Comparison of ENCODE assay signal across 21 cellular contexts in the genomic region with DNA sequence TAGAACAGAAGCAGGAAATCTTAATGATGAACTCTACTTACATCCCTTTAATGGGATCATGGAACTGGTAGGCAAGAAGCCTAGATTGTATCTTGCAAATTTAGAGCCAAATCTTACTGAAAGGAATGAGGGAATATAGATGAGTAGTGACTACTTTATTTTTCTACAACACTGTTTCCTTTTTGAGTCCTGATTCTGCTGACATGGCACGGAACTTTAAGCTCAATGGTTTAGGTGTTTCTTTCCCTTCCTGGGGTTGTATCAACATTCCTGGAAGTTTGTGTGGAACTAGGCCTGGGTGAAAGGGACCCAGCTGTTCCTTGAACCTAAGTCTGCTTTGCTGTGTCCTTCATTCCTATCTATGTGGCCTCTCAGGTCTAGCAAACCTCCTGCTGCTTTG.
A peak's percentile ranks its signal among the peaks of the same experiment; 100 is the strongest.
DNase-seq lines count a peak whose midpoint lies in the region; ATAC-seq, FAIRE-seq and TF ChIP-seq lines count a peak whose summit lies in the region.
"Had no signal": no experiment of that assay in that cellular context is flagged by ENCODE, and none has a peak within 500 bp of the region (broad histone marks: within the 10 kb centered on the region; RNA-seq: fewer than 3 reads in every experiment).

No MANE protein-coding gene starts in this region.

- no peaks in the 10 kb centered on the region for H3K79me2 ChIP-seq in HepG2 (ENCODE audit: insufficient read depth, low read length)
- no peaks in the 10 kb centered on the region for H3K79me2 ChIP-seq in DND-41 (ENCODE audit: insufficient read depth, low read length)

- peak overlapping the region; percentile 37 for H2AFZ ChIP-seq in HepG2 (ENCODE audit: low read length)
- H2AFZ ChIP-seq in DND-41 (ENCODE audit: low read depth, low read length), result peak overlapping the region; percentile 33; the same call in 1 of the 2 replicates

- H3K4me2 ChIP-seq in HepG2 (ENCODE audit: low read depth, low read length) (no peak overlapping the region), DND-41 (ENCODE audit: insufficient read depth, low read length) (no peak overlapping the region)

- no TSS peak for BruUV-seq in HepG2 (replicated peaks; lab: Mats Ljungman, UMichigan)

- no peaks in the 10 kb centered on the region for H3K4me1 ChIP-seq in HepG2 (ENCODE audit: insufficient read depth, low read length)
- H3K4me1 ChIP-seq in right lobe of liver, result no peaks in the 10 kb centered on the region
- peaks cover 47% of the 10 kb centered on the region for H3K4me1 ChIP-seq in DND-41 (ENCODE audit: insufficient read depth, low read length)

- POLR2A ChIA-PET in HepG2 (lab: Yijun Ruan, JAX), result no interaction called here

- FAIRE-seq in HepG2 (lab: Jason Lieb, UNC), result no peak
- FAIRE-seq: G401.6, GM12891, GM19239 had no signal

- CTCF ChIA-PET in HepG2 (lab: Yijun Ruan, JAX; ENCODE audit: low intra/inter-chr PET ratio, low total read pairs), result no interaction called here

- DNase-seq in HepG2 (ENCODE audit: low spot score) (no peak), right lobe of liver (no peak), DND-41 (no peak), activated gamma-delta T cell (lab: John Stamatoyannopoulos, UW) (no peak), AG08396 (ENCODE audit: low spot score) (no peak)
- DNase-seq: ACHN; AML-193; C1 segment of cervical spinal cord; CD4-positive, alpha-beta memory T cell; CD4-positive, CD25-positive, alpha-beta regulatory T cell; CD8-positive, alpha-beta memory T cell; COR-L47; DMS 273 treated with DMSO at 0.1 percent for 48 hours; DMS153; DMS53; DMS79; GF-D8 had no signal

- TF ChIP-seq POLR2A in HepG2 (IDR thresholded peaks at IDR 0.05; ENCODE audit: insufficient read depth in 1 of 2, low read depth in 2 of 2, low read length in 2 of 2) (no peak), right lobe of liver (IDR thresholded peaks at IDR 0.05) (no peak)

- 83% methylated on average over 1 of the region's 1 CpG for WGBS in HepG2 (ENCODE audit: low lambda C conversion rate)
- 100% methylated on average over 1 of the region's 1 CpG for WGBS in right lobe of liver (ENCODE audit: insufficient coverage, low coverage, low lambda C conversion rate, missing lambda C conversion rate)

- TF ChIP-seq EP300 in HepG2 (IDR thresholded peaks at IDR 0.05; ENCODE audit: low read depth in 2 of 2, low read length in 2 of 2) (no peak), HepG2 (CRISPR knock-in tag; IDR thresholded peaks at IDR 0.05; ENCODE audit: borderline replicate concordance) (no peak)

- ATAC-seq in HepG2, result 0 out of 3 replicates have a peak, but pooled peaks have one; percentile 23
- ATAC-seq in right lobe of liver, result no peak
- no peak for ATAC-seq in DND-41 (ENCODE audit: insufficient read depth, low read depth)

- TF ChIP-seq CTCF in HepG2 (CRISPR knock-in tag; IDR thresholded peaks at IDR 0.05) (no peak), right lobe of liver (IDR thresholded peaks at IDR 0.05) (no peak), DND-41 (IDR thresholded peaks at IDR 0.05; ENCODE audit: borderline replicate concordance, extremely low read depth, low read length, poor library complexity, severe bottlenecking) (no peak)

- no peaks in the 10 kb centered on the region for H4K20me1 ChIP-seq in HepG2 (ENCODE audit: insufficient read depth, low read length)
- no peaks in the 10 kb centered on the region for H4K20me1 ChIP-seq in DND-41 (ENCODE audit: insufficient read depth, low read length)

- intact Hi-C loops in HepG2 (cut with micrococcal nuclease; ENCODE audit: unreplicated experiment), result no loop called here
- intact Hi-C loops in right lobe of liver (cut with DNase I), result no loop called here

- H3K36me3 ChIP-seq in HepG2 (replicated peaks in 1 of 2; ENCODE audit: control insufficient read depth in 1 of 2, insufficient read depth in 2 of 2, low read length in 2 of 2) (no peaks in the 10 kb centered on the region), right lobe of liver (no peaks in the 10 kb centered on the region), DND-41 (ENCODE audit: insufficient read depth, low read length) (no peaks in the 10 kb centered on the region)

- H3K27me3 ChIP-seq in HepG2 (ENCODE audit: control insufficient read depth in 1 of 2, insufficient read depth in 2 of 2, low read length in 2 of 2) (no peaks in the 10 kb centered on the region), right lobe of liver (no peaks in the 10 kb centered on the region), DND-41 (ENCODE audit: insufficient read depth, low read length, poor library complexity) (no peaks in the 10 kb centered on the region)

- no peak for TF ChIP-seq RAD21 in HepG2 (CRISPR knock-in tag; IDR thresholded peaks at IDR 0.05)

- H3K27ac ChIP-seq in HepG2 (ENCODE audit: extremely low read length, insufficient read depth, low read length) (no peak overlapping the region), right lobe of liver (no peak overlapping the region), DND-41 (ENCODE audit: low read length) (peak overlapping the region; percentile 27; the same call in 1 of the 2 replicates)
- H3K27ac ChIP-seq: 22Rv1 had no signal

- H3K9me3 ChIP-seq in HepG2 (ENCODE audit: low read length) (no peaks in the 10 kb centered on the region), right lobe of liver (no peaks in the 10 kb centered on the region), DND-41 (ENCODE audit: insufficient read depth, low read length, severe bottlenecking) (no peaks in the 10 kb centered on the region)

- H3K4me3 ChIP-seq in HepG2 (replicated peaks in 1 of 3; ENCODE audit: insufficient read depth in 1 of 3, low read depth in 2 of 3, low read length in 3 of 3) (no peak overlapping the region), right lobe of liver (no peak overlapping the region), DND-41 (ENCODE audit: low read depth in 1 of 2, low read length in 2 of 2) (no peak overlapping the region)

- in situ Hi-C loops in HepG2 (cut with HindIII; ENCODE audit: extremely low pct_ligation_motif_present, low pct_unique_long_range_greater_than_20kb), result no loop called here

- H3K9ac ChIP-seq in HepG2 (ENCODE audit: insufficient read depth, low read depth, low read length), result no peak overlapping the region
- H3K9ac ChIP-seq in DND-41 (ENCODE audit: low read depth, low read length), result no peak overlapping the region

TF ChIP-seq in HepG2, 621 proteins besides CTCF, POLR2A, EP300 and RAD21:
- TF ChIP-seq RFXANK (CRISPR knock-in tag; IDR thresholded peaks at IDR 0.05), result no peak
- TF ChIP-seq MAFK (conservative IDR thresholded peaks at IDR 0.05 in 1 of 2, IDR thresholded peaks at IDR 0.05 in 1 of 2; ENCODE audit: low read length in 2 of 2), result peak; percentile 89 to 90
- peak; percentile 86 for TF ChIP-seq MAFF (IDR thresholded peaks at IDR 0.05; ENCODE audit: low read depth, low read length)
